ENCODE assay signal across 1 cellular context in the genomic region with DNA sequence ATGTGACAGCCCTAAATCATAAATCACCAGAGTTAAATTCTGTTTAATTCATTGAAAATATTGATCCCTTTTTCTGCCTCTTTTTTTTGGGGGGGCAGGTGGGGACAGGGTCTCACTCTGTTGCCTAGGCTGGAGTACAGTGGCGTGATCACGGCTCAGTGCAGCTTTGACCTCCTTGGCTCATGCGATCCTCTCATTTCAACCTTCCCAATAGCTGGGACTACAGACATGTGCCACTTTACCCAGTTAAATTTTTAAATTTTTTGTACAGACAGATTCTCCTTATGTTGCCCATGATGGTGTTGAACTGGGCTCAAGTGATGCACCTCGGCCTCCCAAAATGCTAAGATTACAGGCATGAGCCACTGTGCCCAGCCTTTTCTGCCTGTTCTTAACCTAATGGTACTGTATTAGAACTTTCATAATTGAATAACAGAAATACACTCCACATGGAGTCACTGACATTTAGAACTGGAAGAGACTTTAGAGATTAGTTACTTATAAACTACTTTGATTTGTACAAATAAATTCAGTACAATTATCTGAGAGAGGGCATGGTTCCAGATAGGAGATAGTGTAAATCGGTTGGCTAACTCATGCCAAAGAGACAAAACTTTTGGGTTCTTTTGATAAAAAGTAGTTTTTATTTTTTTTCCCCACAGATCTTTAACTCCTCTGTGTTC.
TF ChIP-seq lines count a peak whose summit lies in the region.

No MANE protein-coding gene starts in this region.

TF ChIP-seq in K562, 482 proteins besides CTCF, POLR2A, EP300 and RAD21 (continued from another document):
- no peak for TF ChIP-seq NFATC3 (IDR thresholded peaks at IDR 0.05)
- no peak for TF ChIP-seq BRCA1 (IDR thresholded peaks at IDR 0.05)
- no peak for TF ChIP-seq BRCA1 (CRISPR knock-in tag; IDR thresholded peaks at IDR 0.05)
- TF ChIP-seq, protein P1, sequence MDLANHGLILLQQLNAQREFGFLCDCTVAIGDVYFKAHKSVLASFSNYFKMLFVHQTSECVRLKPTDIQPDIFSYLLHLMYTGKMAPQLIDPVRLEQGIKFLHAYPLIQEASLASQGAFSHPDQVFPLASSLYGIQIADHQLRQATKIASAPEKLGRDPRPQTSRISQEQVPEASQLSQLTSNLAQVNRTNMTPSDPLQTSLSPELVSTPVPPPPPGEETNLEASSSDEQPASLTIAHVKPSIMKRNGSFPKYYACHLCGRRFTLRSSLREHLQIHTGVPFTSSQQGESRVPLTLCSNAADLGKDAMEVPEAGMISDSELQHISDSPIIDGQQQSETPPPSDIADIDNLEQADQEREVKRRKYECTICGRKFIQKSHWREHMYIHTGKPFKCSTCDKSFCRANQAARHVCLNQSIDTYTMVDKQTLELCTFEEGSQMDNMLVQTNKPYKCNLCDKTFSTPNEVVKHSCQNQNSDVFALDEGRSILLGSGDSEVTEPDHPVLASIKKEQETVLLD (IDR thresholded peaks at IDR 0.05): no peak
- no peak for TF ChIP-seq ZKSCAN1 (IDR thresholded peaks at IDR 0.05; ENCODE audit: low read depth, low read length)
- TF ChIP-seq CHD2 (IDR thresholded peaks at IDR 0.05; ENCODE audit: low read depth, low read length): no peak
- TF ChIP-seq, protein P2, sequence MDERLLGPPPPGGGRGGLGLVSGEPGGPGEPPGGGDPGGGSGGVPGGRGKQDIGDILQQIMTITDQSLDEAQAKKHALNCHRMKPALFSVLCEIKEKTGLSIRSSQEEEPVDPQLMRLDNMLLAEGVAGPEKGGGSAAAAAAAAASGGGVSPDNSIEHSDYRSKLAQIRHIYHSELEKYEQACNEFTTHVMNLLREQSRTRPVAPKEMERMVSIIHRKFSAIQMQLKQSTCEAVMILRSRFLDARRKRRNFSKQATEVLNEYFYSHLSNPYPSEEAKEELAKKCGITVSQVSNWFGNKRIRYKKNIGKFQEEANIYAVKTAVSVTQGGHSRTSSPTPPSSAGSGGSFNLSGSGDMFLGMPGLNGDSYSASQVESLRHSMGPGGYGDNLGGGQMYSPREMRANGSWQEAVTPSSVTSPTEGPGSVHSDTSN (CRISPR knock-in tag; IDR thresholded peaks at IDR 0.05; ENCODE audit: low read depth): no peak
- TF ChIP-seq, protein P2 (tag; conservative IDR thresholded peaks at IDR 0.05; ENCODE audit: low read depth): peak; percentile 54; the same call in 1 of the 2 replicates
- peak; percentile 26 for TF ChIP-seq MEIS2 (IDR thresholded peaks at IDR 0.05; ENCODE audit: partially characterized antibody)
- TF ChIP-seq, protein P3, sequence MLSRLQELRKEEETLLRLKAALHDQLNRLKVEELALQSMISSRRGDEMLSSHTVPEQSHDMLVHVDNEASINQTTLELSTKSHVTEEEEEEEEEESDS (CRISPR knock-in tag; IDR thresholded peaks at IDR 0.05): no peak
- no peak for TF ChIP-seq SETDB1 (IDR thresholded peaks at IDR 0.05; ENCODE audit: low read length)
- TF ChIP-seq, protein P4, sequence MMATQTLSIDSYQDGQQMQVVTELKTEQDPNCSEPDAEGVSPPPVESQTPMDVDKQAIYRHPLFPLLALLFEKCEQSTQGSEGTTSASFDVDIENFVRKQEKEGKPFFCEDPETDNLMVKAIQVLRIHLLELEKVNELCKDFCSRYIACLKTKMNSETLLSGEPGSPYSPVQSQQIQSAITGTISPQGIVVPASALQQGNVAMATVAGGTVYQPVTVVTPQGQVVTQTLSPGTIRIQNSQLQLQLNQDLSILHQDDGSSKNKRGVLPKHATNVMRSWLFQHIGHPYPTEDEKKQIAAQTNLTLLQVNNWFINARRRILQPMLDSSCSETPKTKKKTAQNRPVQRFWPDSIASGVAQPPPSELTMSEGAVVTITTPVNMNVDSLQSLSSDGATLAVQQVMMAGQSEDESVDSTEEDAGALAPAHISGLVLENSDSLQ (IDR thresholded peaks at IDR 0.05): peak; percentile 49
- TF ChIP-seq BMI1 (IDR thresholded peaks at IDR 0.05; ENCODE audit: low read length): peak; percentile 18; the same call in 1 of the 2 replicates
TF ChIP-seq in K562: peak in this region for 4.
